In genomic region chr11:110169738-110170137, GRCh38 we compare ENCODE assay signal across 28 cellular contexts.
"Had no signal": no experiment of that assay in that cellular context is flagged by ENCODE, and none has a peak within 500 bp of the region (broad histone marks: within the 10 kb centered on the region; RNA-seq: fewer than 3 reads in every experiment).

No MANE protein-coding gene starts in this region.

- H3K27ac ChIP-seq: cardiac muscle cell, coronary artery, PC-9, VCaP had no signal

- H3K27me3 ChIP-seq: cardiac muscle cell, MG63 had no signal

- H3K36me3 ChIP-seq: cardiac muscle cell, MG63 had no signal

- H3K4me3 ChIP-seq: cardiac muscle cell, coronary artery, MG63, PC-9 had no signal

- H3K9me3 ChIP-seq: MG63 had no signal

- H3K4me2 ChIP-seq: PC-9 had no signal

- DNase-seq: activated B cell treated with CpG ODN at 0.5 μM for 24 hours; activated CD4-positive, alpha-beta memory T cell treated with anti-CD3 and anti-CD28 coated beads, Interleukin-2, amount 10 ng/mL, durations not matched to agents 7 days and 5 days; activated CD4-positive, alpha-beta T cell treated with anti-CD3 and anti-CD28 coated beads for 48 hours; activated CD4-positive, CD25-positive, alpha-beta regulatory T cell treated with anti-CD3 and anti-CD28 coated beads, Interleukin-2, amount 50 U/mL, for 72 hours; activated CD8-positive, alpha-beta memory T cell treated with anti-CD3 and anti-CD28 coated beads for 24 hours; activated CD8-positive, alpha-beta memory T cell treated with anti-CD3 and anti-CD28 coated beads, Interleukin-2, amount 10 ng/mL, durations not matched to agents 7 days and 5 days; activated CD8-positive, alpha-beta memory T cell treated with anti-CD3 and anti-CD28 coated beads, Interleukin-2, amount 50 U/mL, for 48 hours; activated effector memory CD4-positive, alpha-beta T cell treated with Interleukin-2 at 50 U/mL for 16 hours; activated naive CD4-positive, alpha-beta T cell treated with anti-CD3 and anti-CD28 coated beads, Interleukin-2, amount 10 ng/mL, durations not matched to agents 7 days and 5 days; activated naive CD8-positive, alpha-beta T cell treated with anti-CD3 and anti-CD28 coated beads for 36 hours; activated T-cell treated with anti-CD3 and anti-CD28 coated beads, Interleukin-2, amount 50 U/mL, for 48 hours; amniotic stem cell; aorta; Karpas-422; KBM-7; MG63; NCI-H1048; NCI-H1105 treated with DMSO at 0.1 percent for 48 hours; NCI-H1436; NCI-H1694; NCI-H2029; NCI-H510A; PC-9; Right ventricle myocardium superior; T1000 had no signal

- H2AFZ ChIP-seq: PC-9 had no signal

- ATAC-seq: activated CD8-positive, alpha-beta memory T cell treated with anti-CD3 and anti-CD28 coated beads, Interleukin-2, amount 10 ng/mL, durations not matched to agents 7 days and 5 days had no signal
